In genomic region chr20:58147628-58148370, GRCh38 we compare ENCODE assay signal across 23 cellular contexts.
"Had no signal": no experiment of that assay in that cellular context is flagged by ENCODE, and none has a peak within 500 bp of the region (broad histone marks: within the 10 kb centered on the region; RNA-seq: fewer than 3 reads in every experiment).

No MANE protein-coding gene starts in this region.

- H3K9me3 ChIP-seq: right atrium auricular region, suprapubic skin, vagina had no signal

- H3K36me3 ChIP-seq: brain microvascular endothelial cell, gastroesophageal sphincter, right atrium auricular region, spleen, suprapubic skin, vagina had no signal

- H3K27me3 ChIP-seq: brain microvascular endothelial cell, vagina had no signal

- H3K4me2 ChIP-seq: hepatocyte had no signal

- H3K27ac ChIP-seq: brain microvascular endothelial cell, hepatocyte, right atrium auricular region, spleen, vagina had no signal

- H2AFZ ChIP-seq: hepatocyte had no signal

- H3K4me3 ChIP-seq: coronary artery, dorsolateral prefrontal cortex, gastroesophageal sphincter, hepatocyte, right atrium auricular region, spleen, suprapubic skin, vagina had no signal

- FAIRE-seq: astrocyte had no signal

- DNase-seq: activated CD4-positive, alpha-beta T cell treated with anti-CD3 and anti-CD28 coated beads for 36 hours; activated CD4-positive, alpha-beta T cell treated with anti-CD3 and anti-CD28 coated beads, Interleukin-2, amount 50 U/mL, for 4 hours; activated CD4-positive, CD25-positive, alpha-beta regulatory T cell; activated gamma-delta T cell; activated naive CD4-positive, alpha-beta T cell treated with anti-CD3 and anti-CD28 coated beads, Interleukin-2, amount 10 ng/mL, durations not matched to agents 7 days and 5 days; activated naive CD8-positive, alpha-beta T cell treated with anti-CD3 and anti-CD28 coated beads, Interleukin-2, amount 10 ng/mL, durations not matched to agents 7 days and 5 days; brain microvascular endothelial cell; effector memory CD4-positive, alpha-beta T cell; erythroblast; left cardiac atrium; mammary epithelial cell; midbrain; naive thymus-derived CD4-positive, alpha-beta T cell; spleen; stimulated activated naive CD4-positive, alpha-beta T cell had no signal

- H3K79me2 ChIP-seq: hepatocyte had no signal

- ATAC-seq: activated CD4-positive, alpha-beta T cell treated with anti-CD3 and anti-CD28 coated beads for 36 hours; gastroesophageal sphincter; left cardiac atrium; naive thymus-derived CD4-positive, alpha-beta T cell had no signal

- H3K4me1 ChIP-seq: right atrium auricular region, spleen, vagina had no signal
